In the genomic region with DNA sequence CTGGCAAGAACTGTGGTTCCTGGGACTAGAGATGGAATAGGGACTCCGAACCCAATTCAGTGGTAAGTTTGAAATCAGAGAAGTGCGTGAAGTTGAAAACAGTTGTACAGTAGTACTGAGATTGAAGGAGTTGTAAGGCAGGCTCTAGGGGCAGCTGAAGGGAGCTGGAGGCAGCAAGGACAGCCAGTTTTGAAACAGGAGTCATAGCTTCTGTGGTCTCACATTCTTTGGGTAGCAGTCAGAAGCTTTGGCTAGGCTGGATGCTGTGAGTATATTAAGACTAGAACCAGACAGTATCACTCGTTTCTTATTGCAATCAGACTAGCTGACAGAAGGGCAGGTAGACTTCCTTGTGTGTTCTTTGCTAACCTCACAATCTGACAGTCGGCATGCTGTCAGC, we compare ENCODE assay signal across 20 cellular contexts.
DNase-seq lines count a peak whose midpoint lies in the region; ATAC-seq and TF ChIP-seq lines count a peak whose summit lies in the region.
"Had no signal": no experiment of that assay in that cellular context is flagged by ENCODE, and none has a peak within 500 bp of the region (broad histone marks: within the 10 kb centered on the region; RNA-seq: fewer than 3 reads in every experiment).

No MANE protein-coding gene starts in this region.

- H3K4me3 ChIP-seq in choroid plexus epithelial cell (ENCODE audit: low read depth, low read length) (no peak overlapping the region), skeletal muscle cell (ENCODE audit: low read depth, low read length) (no peak overlapping the region)
- H3K4me3 ChIP-seq: HAP-1, smooth muscle cell had no signal

- no peak for TF ChIP-seq CTCF in choroid plexus epithelial cell (conservative IDR thresholded peaks at IDR 0.05; ENCODE audit: low read depth, low read length)

- no peak for ATAC-seq in HG02610 (IDR thresholded peaks at IDR 0.05; ENCODE audit: unreplicated experiment)

- DNase-seq in DMS 273 (lab: John Stamatoyannopoulos, UW; ENCODE audit: unreplicated experiment): peak; percentile 21
- DNase-seq in DMS 273 treated with DMSO at 0.1 percent for 48 hours (lab: John Stamatoyannopoulos, UW): no peak
- DNase-seq in LHCN-M2 (ENCODE audit: low read depth): peak; percentile 95
- DNase-seq in choroid plexus epithelial cell (ENCODE audit: low read depth): peak; percentile 5
- DNase-seq in skeletal muscle cell (ENCODE audit: low read depth): peak; percentile 35
- DNase-seq in activated CD8-positive, alpha-beta memory T cell treated with anti-CD3 and anti-CD28 coated beads, Interleukin-2, amount 50 U/mL, for 48 hours: no peak
- DNase-seq in COLO668 (lab: John Stamatoyannopoulos, UW; ENCODE audit: unreplicated experiment): no peak
- DNase-seq: activated CD4-positive, alpha-beta memory T cell treated with anti-CD3 and anti-CD28 coated beads for 36 hours; activated CD4-positive, CD25-positive, alpha-beta regulatory T cell; activated effector memory CD4-positive, alpha-beta T cell treated with anti-CD3 and anti-CD28 coated beads, Interleukin-2, amount 50 U/mL, for 16 hours; activated T-cell treated with anti-CD3 and anti-CD28 coated beads for 4 hours; DND-41; immature natural killer cell; MM.1S; NCI-H1436; NCI-H2171; stimulated activated naive CD4-positive, alpha-beta T cell had no signal

Comparison
In these comparisons a context has a peak if more than half of its experiments do, and no peak if none do; other contexts are left out.
1. DNase-seq: peak in DMS 273 (single experiment), LHCN-M2 (single experiment), choroid plexus epithelial cell (single experiment) and skeletal muscle cell (single experiment); none in DMS 273 treated with DMSO at 0.1 percent for 48 hours (single experiment), activated CD8-positive, alpha-beta memory T cell treated with anti-CD3 and anti-CD28 coated beads, Interleukin-2, amount 50 U/mL, for 48 hours (single experiment) and COLO668 (single experiment).